ENCODE assay signal across 2 cellular contexts in the genomic region with DNA sequence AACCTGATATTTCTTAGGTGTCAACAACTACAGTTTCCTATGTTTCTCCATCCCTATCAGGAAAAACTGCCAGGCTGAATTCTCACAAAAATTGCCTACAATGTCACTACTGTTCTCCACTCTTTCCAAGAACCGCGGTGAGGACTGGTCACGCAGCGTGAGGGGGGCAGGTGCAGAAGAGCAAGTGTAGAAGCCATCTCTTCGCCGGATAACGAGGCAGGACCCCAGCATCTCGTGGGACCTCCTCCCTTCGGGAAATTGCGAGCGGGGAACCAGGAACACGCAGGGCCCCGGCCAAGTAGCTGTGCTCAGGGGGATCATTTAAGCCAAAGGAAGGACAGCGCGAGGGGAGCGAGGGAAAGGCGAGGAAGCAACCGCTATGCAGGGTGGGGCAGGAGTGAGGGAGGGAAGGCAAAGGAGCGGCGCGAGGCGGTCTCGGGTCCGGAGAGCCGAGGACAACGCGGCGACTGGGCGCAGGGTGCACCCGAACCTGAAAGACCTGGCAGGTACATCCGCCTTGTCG.
TF ChIP-seq lines count a peak whose summit lies in the region.

No MANE protein-coding gene starts in this region.

TF ChIP-seq in SK-N-SH, 30 proteins besides CTCF, POLR2A, EP300 and RAD21:
- TF ChIP-seq FOSL2 (IDR thresholded peaks at IDR 0.05; ENCODE audit: borderline replicate concordance, low read depth) (no peak), GATA2 (CRISPR knock-in tag; IDR thresholded peaks at IDR 0.05) (no peak), RXRA (IDR thresholded peaks at IDR 0.05; ENCODE audit: borderline replicate concordance, low read depth) (no peak), MXI1 (IDR thresholded peaks at IDR 0.05; ENCODE audit: low read depth, low read length) (no peak)
- TF ChIP-seq, protein P1, sequence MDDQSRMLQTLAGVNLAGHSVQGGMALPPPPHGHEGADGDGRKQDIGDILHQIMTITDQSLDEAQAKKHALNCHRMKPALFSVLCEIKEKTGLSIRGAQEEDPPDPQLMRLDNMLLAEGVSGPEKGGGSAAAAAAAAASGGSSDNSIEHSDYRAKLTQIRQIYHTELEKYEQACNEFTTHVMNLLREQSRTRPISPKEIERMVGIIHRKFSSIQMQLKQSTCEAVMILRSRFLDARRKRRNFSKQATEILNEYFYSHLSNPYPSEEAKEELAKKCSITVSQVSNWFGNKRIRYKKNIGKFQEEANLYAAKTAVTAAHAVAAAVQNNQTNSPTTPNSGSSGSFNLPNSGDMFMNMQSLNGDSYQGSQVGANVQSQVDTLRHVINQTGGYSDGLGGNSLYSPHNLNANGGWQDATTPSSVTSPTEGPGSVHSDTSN (IDR thresholded peaks at IDR 0.05) = no peak

TF ChIP-seq in endothelial cell of umbilical vein, 7 proteins besides CTCF, POLR2A, EP300 and RAD21:
- TF ChIP-seq MYC (IDR thresholded peaks at IDR 0.05; ENCODE audit: low read depth, low read length) (no peak), POLR2AphosphoS5 (IDR thresholded peaks at IDR 0.05; ENCODE audit: insufficient read depth, low read depth, low read length) (no peak), FOS (IDR thresholded peaks at IDR 0.05; ENCODE audit: borderline replicate concordance, insufficient read depth, low read length) (no peak), EZH2 (IDR thresholded peaks at IDR 0.05; ENCODE audit: borderline replicate concordance, low read depth, low read length, severe bottlenecking) (no peak), JUN (IDR thresholded peaks at IDR 0.05; ENCODE audit: borderline replicate concordance, insufficient read depth, insufficient read length, low read depth) (no peak), GATA2 (IDR thresholded peaks at IDR 0.05; ENCODE audit: insufficient read depth, insufficient read length, low read depth, low read length) (no peak)
- TF ChIP-seq, protein P2, sequence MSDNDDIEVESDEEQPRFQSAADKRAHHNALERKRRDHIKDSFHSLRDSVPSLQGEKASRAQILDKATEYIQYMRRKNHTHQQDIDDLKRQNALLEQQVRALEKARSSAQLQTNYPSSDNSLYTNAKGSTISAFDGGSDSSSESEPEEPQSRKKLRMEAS (IDR thresholded peaks at IDR 0.05; ENCODE audit: insufficient read depth, insufficient read length) = no peak
